ENCODE assay signal across 11 cellular contexts in genomic region chr1:161721738-161722343, GRCh38. TPM values are rescaled to one million over a fixed set of nuclear protein-coding genes. Genes with fewer than 3 reads are reported as not detected.
DNase-seq lines count a peak whose midpoint lies in the region; ATAC-seq and TF ChIP-seq lines count a peak whose summit lies in the region.
"Had no signal": no experiment of that assay in that cellular context is flagged by ENCODE, and none has a peak within 500 bp of the region (broad histone marks: within the 10 kb centered on the region; RNA-seq: fewer than 3 reads in every experiment).

No MANE protein-coding gene starts in this region.

- no peaks in the 10 kb centered on the region for H3K36me3 ChIP-seq in adipocyte (ENCODE audit: control insufficient read depth, insufficient read depth, low read length, severe bottlenecking)
- no peaks in the 10 kb centered on the region for H3K36me3 ChIP-seq in colonic mucosa

- intact Hi-C loops in colonic mucosa (cut with DNase I): no loop called here

- TF ChIP-seq CTCF in nephron progenitor cell (IDR thresholded peaks at IDR 0.05): no peak
- no peak for TF ChIP-seq CTCF in GM13977 (IDR thresholded peaks at IDR 0.05; ENCODE audit: extremely low read depth, insufficient read depth, missing control alignments)
- no peak for TF ChIP-seq CTCF in colonic mucosa (IDR thresholded peaks at IDR 0.05)

- no peak overlapping the region for H3K27ac ChIP-seq in colonic mucosa

- H3K4me1 ChIP-seq in adipocyte (ENCODE audit: control insufficient read depth, insufficient read depth, low read length) (peaks cover 16% of the 10 kb centered on the region), colonic mucosa (no peaks in the 10 kb centered on the region)

- no peaks in the 10 kb centered on the region for H3K36me3 Mint-ChIP-seq in nephron progenitor cell (ENCODE audit: low read depth)

- H3K27me3 ChIP-seq in adipocyte (replicated peaks; ENCODE audit: control insufficient read depth, insufficient read depth, low read length): no peaks in the 10 kb centered on the region
- H3K27me3 ChIP-seq in colonic mucosa: peaks cover 9% of the 10 kb centered on the region

- peaks cover 73% of the 10 kb centered on the region for H3K27me3 Mint-ChIP-seq in nephron progenitor cell (ENCODE audit: low read depth, poor library complexity)

- ATAC-seq in GM21526 (IDR thresholded peaks at IDR 0.05; ENCODE audit: low FRiP score, unreplicated experiment): no peak
- ATAC-seq: left colon had no signal

- peak; percentile 99 for DNase-seq in ELR (ENCODE audit: low read depth)
- peak; percentile 94 for DNase-seq in MV-4-11 (lab: John Stamatoyannopoulos, UW)
- DNase-seq in adipocyte (ENCODE audit: low read depth): peak; percentile 18
- no peak for DNase-seq in nephron progenitor cell
- no peak for DNase-seq in GM13977 (ENCODE audit: low spot score)
- DNase-seq in colonic mucosa: no peak
- no peak for DNase-seq in NCI-H2227 treated with DMSO at 0.1 percent for 48 hours (lab: John Stamatoyannopoulos, UW)
- DNase-seq: DND-41, left colon had no signal

- H3K9ac ChIP-seq in adipocyte (ENCODE audit: low read length) (no peak overlapping the region), colonic mucosa (ENCODE audit: low read depth in 2 of 2, low read length in 2 of 2) (no peak overlapping the region)

- H3K9me3 ChIP-seq in adipocyte (ENCODE audit: control insufficient read depth, low read length) (no peaks in the 10 kb centered on the region), colonic mucosa (no peaks in the 10 kb centered on the region)

- H3K4me3 ChIP-seq in adipocyte (ENCODE audit: low read length): no peak overlapping the region
- no peak overlapping the region for H3K4me3 ChIP-seq in colonic mucosa

- peak overlapping the region; percentile 57 for H3K27ac Mint-ChIP-seq in nephron progenitor cell

- peaks cover 21% of the 10 kb centered on the region for H3K4me1 Mint-ChIP-seq in nephron progenitor cell

- in situ Hi-C loops in GM13977 (cut with MboI; ENCODE audit: low pct_unique_long_range_greater_than_20kb, low sequenced_read_pairs, unreplicated experiment): loop anchor here (25.0 kb wide), 1 partner anchor 535 kb away; the partner anchor contains the start of genes ADAMTS4 and B4GALT3

- H3K4me3 Mint-ChIP-seq in nephron progenitor cell: no peak overlapping the region

- H3K9me3 Mint-ChIP-seq in nephron progenitor cell: no peaks in the 10 kb centered on the region

RNA-seq across cellular contexts. Expression of gene FCRLB, which starts 0.5 kb away (rescaled TPM):
- total RNA-seq in colonic mucosa: under 1 TPM in 1 of 2 donors, not detected in 1; 0.16 TPM
- total RNA-seq: left colon had no signal

RNA-seq across cellular contexts. Expression of gene FCRLA, which starts 14.8 kb away (rescaled TPM):
- under 1 TPM; 0.30 to 0.50 TPM for total RNA-seq in colonic mucosa
- total RNA-seq: pulmonary artery endothelial cell had no signal

RNA-seq across cellular contexts. Expression of gene DUSP12, which starts 27.7 kb away (rescaled TPM):
- 10 to 100 TPM; 10.5 to 17.7 TPM for total RNA-seq in colonic mucosa

RNA-seq across cellular contexts. Expression of gene ATF6, which starts 44.3 kb away (rescaled TPM):
- total RNA-seq in colonic mucosa: 10 to 100 TPM; 19.6 to 24.2 TPM

RNA-seq across cellular contexts. Expression of gene FCGR2B, which starts 58.9 kb away (rescaled TPM):
- total RNA-seq in colonic mucosa: 1 to 10 TPM; 1.3 to 8.9 TPM
- total RNA-seq: pulmonary artery endothelial cell had no signal

Comparison
In these comparisons a context has a peak if more than half of its experiments do, and no peak if none do; other contexts are left out.
1. DNase-seq: peak in ELR (single experiment), MV-4-11 (single experiment) and adipocyte (single experiment); none in nephron progenitor cell (single experiment), GM13977 (single experiment), colonic mucosa (single experiment) and NCI-H2227 treated with DMSO at 0.1 percent for 48 hours (single experiment).